Comparison of ENCODE assay signal across 25 cellular contexts in genomic region chr3:73586628-73587027, GRCh38. TPM values are rescaled to one million over a fixed set of nuclear protein-coding genes. Genes with fewer than 3 reads are reported as not detected.
"Had no signal": no experiment of that assay in that cellular context is flagged by ENCODE, and none has a peak within 500 bp of the region (broad histone marks: within the 10 kb centered on the region; RNA-seq: fewer than 3 reads in every experiment).

No MANE protein-coding gene starts in this region.

- H3K4me1 ChIP-seq: breast epithelium, SJSA1 had no signal

- H3K9me3 ChIP-seq: breast epithelium, SJSA1 had no signal

- H3K27ac ChIP-seq: breast epithelium, SJSA1 had no signal

- H3K27me3 ChIP-seq: breast epithelium, SJSA1 had no signal

- ATAC-seq: activated CD4-positive, CD25-positive, alpha-beta regulatory T cell treated with anti-CD3 and anti-CD28 coated beads, Interleukin-2, amount 50 U/mL, for 24 hours; activated CD8-positive, alpha-beta T cell treated with anti-CD3 and anti-CD28 coated beads for 36 hours; activated T-cell treated with anti-CD3 and anti-CD28 coated beads, Interleukin-2, amount 50 U/mL, for 72 hours; Panc1; SK-N-SH treated with all-trans-retinoic acid at 6 μM for 48 hours had no signal

- H3K36me3 ChIP-seq: breast epithelium, SJSA1 had no signal

- DNase-seq: activated CD4-positive, alpha-beta T cell treated with anti-CD3 and anti-CD28 coated beads for 4 hours; activated CD8-positive, alpha-beta memory T cell treated with anti-CD3 and anti-CD28 coated beads, Interleukin-2, amount 50 U/mL, for 4 hours; activated CD8-positive, alpha-beta T cell treated with anti-CD3 and anti-CD28 coated beads for 36 hours; activated gamma-delta T cell treated with Interleukin-2 at 50 U/mL for 16 hours; activated naive CD4-positive, alpha-beta T cell treated with anti-CD3 and anti-CD28 coated beads, Interleukin-2, amount 10 ng/mL, durations not matched to agents 7 days and 5 days; activated naive CD8-positive, alpha-beta T cell treated with anti-CD3 and anti-CD28 coated beads for 36 hours; activated T-cell treated with anti-CD3 and anti-CD28 coated beads, Interleukin-2, amount 50 U/mL, for 72 hours; anterior cingulate cortex; central memory CD4-positive, alpha-beta T cell; KG1; NCI-H1048; NCI-H1930; NCI-H2171; NCI-H2227 treated with DMSO at 0.1 percent for 48 hours; NCI-H774; NK-92 treated with Interleukin-12 subunit alpha and Interleukin-12 subunit beta, amount 100 ng/mL, for 24 hours; OCI-M1; RPMI8226; SW 1271 had no signal

- H3K4me3 ChIP-seq: breast epithelium, SJSA1 had no signal

RNA-seq across cellular contexts. Expression of gene PDZRN3, which starts 38.1 kb away (rescaled TPM):
- total RNA-seq: activated CD8-positive, alpha-beta T cell treated with anti-CD3 and anti-CD28 coated beads for 36 hours; activated naive CD8-positive, alpha-beta T cell treated with anti-CD3 and anti-CD28 coated beads for 36 hours; activated T-cell treated with anti-CD3 and anti-CD28 coated beads, Interleukin-2, amount 50 U/mL, for 72 hours; activated T-helper 2 cell treated with anti-CD3 and anti-CD28 coated beads, Interferon-gamma antibody, Interleukin-2, Interleukin-4, amounts not matched to agents 10 μg/mL and 5 μg/mL and 100 μg/mL, durations not matched to agents 14 hours and 24 hours and 36 hours had no signal
